In the genomic region with DNA sequence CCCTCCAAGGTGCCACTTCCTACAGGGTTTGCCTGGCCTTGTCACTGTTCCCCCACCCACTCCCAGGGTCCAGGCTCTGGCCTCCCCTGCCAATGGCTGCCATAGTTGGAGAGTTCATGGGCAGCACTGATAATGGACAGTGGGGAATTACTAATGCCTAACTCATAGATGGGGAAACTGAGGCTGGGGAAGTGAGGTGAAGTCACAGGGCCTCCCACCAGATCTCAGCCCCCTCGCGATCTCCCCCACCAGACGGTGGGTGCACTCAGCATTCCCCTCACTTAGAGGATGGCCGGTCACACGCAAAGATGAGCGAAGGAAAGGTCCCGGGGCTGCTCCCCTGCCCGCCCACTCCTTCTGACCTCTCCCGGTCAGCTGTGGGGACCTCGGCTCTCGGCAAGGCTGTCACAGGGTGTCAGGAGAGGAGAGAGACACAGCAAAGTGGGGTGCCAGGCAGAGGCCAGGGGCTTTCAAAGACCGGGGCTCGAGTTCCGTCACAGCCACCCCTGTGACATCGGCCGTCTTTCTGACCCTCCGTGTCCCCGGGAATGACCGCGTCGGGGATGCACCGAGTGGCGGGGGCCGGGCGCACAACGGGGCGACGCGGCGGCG, we compare ENCODE assay signal across 9 cellular contexts.
DNase-seq lines count a peak whose midpoint lies in the region; ATAC-seq, FAIRE-seq and TF ChIP-seq lines count a peak whose summit lies in the region.
"Had no signal": no experiment of that assay in that cellular context is flagged by ENCODE, and none has a peak within 500 bp of the region (broad histone marks: within the 10 kb centered on the region; RNA-seq: fewer than 3 reads in every experiment).

No MANE protein-coding gene starts in this region.

- no peak for DNase-seq in CD4-positive, alpha-beta T cell
- DNase-seq in PC-3 (no peak), endodermal cell (peak; percentile 49), pancreas (peak in 1 of 6 donors; percentile 71), RPMI8226 (no peak), GM03348 (ENCODE audit: low spot score) (no peak)
- DNase-seq in stimulated activated CD4-positive, alpha-beta T cell treated with anti-CD3 and anti-CD28 coated beads, Interleukin-2, amount 100 ng/mL, for 48 hours, result no peak
- DNase-seq in stimulated activated CD4-positive, alpha-beta T cell treated with anti-CD3 and anti-CD28 coated beads, Interleukin-4, amount 100 ng/mL, for 4 hours, result no peak

- POLR2A ChIA-PET in CD4-positive, alpha-beta T cell (lab: Charles Lee), result no interaction called here
- POLR2A ChIA-PET in PC-3 (lab: Charles Lee; ENCODE audit: unreplicated experiment), result no interaction called here

- no peak for TF ChIP-seq CTCF in CD4-positive, alpha-beta T cell (IDR thresholded peaks at IDR 0.05)
- TF ChIP-seq CTCF in PC-3 (conservative IDR thresholded peaks at IDR 0.05; ENCODE audit: low read depth, low read length) (no peak), endodermal cell (conservative IDR thresholded peaks at IDR 0.05) (no peak), pancreas (IDR thresholded peaks at IDR 0.05) (no peak)

- H3K79me2 ChIP-seq in PC-3 (ENCODE audit: low read length), result no peaks in the 10 kb centered on the region

- 28 to 30% methylated on average over 2 to 31 of the region's 31 CpGs for WGBS in endodermal cell (ENCODE audit: insufficient coverage in 1 of 2, insufficient read length in 1 of 2), 2 experiments
- WGBS in pancreas, 2 donors, result 25 to 27% methylated on average over 31 of the region's 31 CpGs

- H3K9me3 Mint-ChIP-seq in CD4-positive, alpha-beta T cell, result no peaks in the 10 kb centered on the region
- no peaks in the 10 kb centered on the region for H3K9me3 Mint-ChIP-seq in endodermal cell

- no peak for ATAC-seq in CD4-positive, alpha-beta T cell (ENCODE audit: poor library complexity)
- ATAC-seq in PC-3, result no peak
- no peak for ATAC-seq in pancreas

- peaks cover 51% of the 10 kb centered on the region for H3K27me3 Mint-ChIP-seq in CD4-positive, alpha-beta T cell
- H3K27me3 Mint-ChIP-seq in endodermal cell (ENCODE audit: insufficient read depth), result peaks cover 45% of the 10 kb centered on the region

- H3K4me1 ChIP-seq in PC-3 (ENCODE audit: insufficient read depth, low read length), result peaks cover 5% of the 10 kb centered on the region; the same call in 1 of the 2 replicates
- H3K4me1 ChIP-seq in endodermal cell (ENCODE audit: control insufficient read depth, insufficient read depth, low read length), result peaks cover 6% of the 10 kb centered on the region
- H3K4me1 ChIP-seq in pancreas, result peaks cover 0 to 2% (median 0%) of the 10 kb centered on the region in 3 donors

- H3K4me3 Mint-ChIP-seq in CD4-positive, alpha-beta T cell, result peak overlapping the region; percentile 82
- H3K4me3 Mint-ChIP-seq in endodermal cell, result peak overlapping the region; percentile 64

- peak overlapping the region; percentile 51; the same call in 1 of the 2 replicates for H3K4me2 ChIP-seq in PC-3 (ENCODE audit: low read length)

- no TSS peak for BruUV-seq in PC-3 (replicated peaks; lab: Mats Ljungman, UMichigan)

- no peaks in the 10 kb centered on the region for H4K20me1 ChIP-seq in PC-3 (ENCODE audit: low read length)

- H3K27me3 ChIP-seq in CD4-positive, alpha-beta T cell (ENCODE audit: control insufficient read depth, insufficient read depth, low read length), result peaks cover 47% of the 10 kb centered on the region
- peaks cover 17% of the 10 kb centered on the region for H3K27me3 ChIP-seq in PC-3 (ENCODE audit: low read length)
- peaks cover 27% of the 10 kb centered on the region for H3K27me3 ChIP-seq in endodermal cell (ENCODE audit: control insufficient read depth, insufficient read depth, low read length, poor library complexity, severe bottlenecking)
- no peaks in the 10 kb centered on the region for H3K27me3 ChIP-seq in pancreas

- CTCF ChIA-PET in CD4-positive, alpha-beta T cell (lab: Charles Lee), result no interaction called here
- CTCF ChIA-PET in PC-3 (lab: Charles Lee), result no interaction called here

- H3K4me1 Mint-ChIP-seq in CD4-positive, alpha-beta T cell (ENCODE audit: low read depth), result peaks cover 11% of the 10 kb centered on the region
- H3K4me1 Mint-ChIP-seq in endodermal cell, result peaks cover 23% of the 10 kb centered on the region

- intact Hi-C loops in CD4-positive, alpha-beta T cell (cut with DNase I, micrococcal nuclease), result no loop called here
- intact Hi-C loops in PC-3 (cut with micrococcal nuclease) (no loop called here), pancreas (cut with DNase I) (loop anchor here in 1 of 3 donors (5.0 kb wide), 1 partner anchor 104 kb away; no protein-coding TSS in a partner anchor)

- H2AFZ ChIP-seq in PC-3 (ENCODE audit: low read length), result 0 out of 2 replicates have a peak overlapping the region, but pooled peaks have one; percentile 48

- no peak for FAIRE-seq in pancreas (lab: Jason Lieb, UNC)

- H3K36me3 ChIP-seq in PC-3 (ENCODE audit: low read depth, low read length) (no peaks in the 10 kb centered on the region), endodermal cell (ENCODE audit: control insufficient read depth, insufficient read depth, low read length) (no peaks in the 10 kb centered on the region), pancreas (no peaks in the 10 kb centered on the region)

- H3K9ac ChIP-seq in PC-3 (ENCODE audit: low read length) (no peak overlapping the region), endodermal cell (ENCODE audit: extremely low read depth, low read length, poor library complexity, severe bottlenecking) (no peak overlapping the region)

- H3K27ac Mint-ChIP-seq in CD4-positive, alpha-beta T cell, result no peak overlapping the region
- H3K27ac Mint-ChIP-seq in endodermal cell, result no peak overlapping the region

- H3K4me3 ChIP-seq in PC-3 (ENCODE audit: low read length) (no peak overlapping the region), endodermal cell (ENCODE audit: low read length) (no peak overlapping the region), pancreas (peak overlapping the region in 3 of 4 donors; percentile 53 to 75 (median 70))

- no peak overlapping the region for H3K27ac ChIP-seq in CD4-positive, alpha-beta T cell (ENCODE audit: low read depth, low read length)
- H3K27ac ChIP-seq in PC-3 (ENCODE audit: low read length) (no peak overlapping the region), endodermal cell (ENCODE audit: low read depth, low read length) (no peak overlapping the region), pancreas (no peak overlapping the region)
- H3K27ac ChIP-seq: HL-60 had no signal

- H3K9me2 ChIP-seq in PC-3 (replicated peaks; ENCODE audit: low read length), result no peaks in the 10 kb centered on the region

- no peaks in the 10 kb centered on the region for H3K36me3 Mint-ChIP-seq in CD4-positive, alpha-beta T cell (ENCODE audit: low read depth)
- no peaks in the 10 kb centered on the region for H3K36me3 Mint-ChIP-seq in endodermal cell (ENCODE audit: low read depth)

- H3F3A ChIP-seq in PC-3 (ENCODE audit: low read length, unreplicated experiment), result no peaks in the 10 kb centered on the region

- no peaks in the 10 kb centered on the region for H3K9me3 ChIP-seq in CD4-positive, alpha-beta T cell (ENCODE audit: control insufficient read depth, low read length)
- H3K9me3 ChIP-seq in PC-3 (ENCODE audit: low read length), result no peaks in the 10 kb centered on the region
- H3K9me3 ChIP-seq in endodermal cell (ENCODE audit: control insufficient read depth, low read length), result no peaks in the 10 kb centered on the region
- no peaks in the 10 kb centered on the region for H3K9me3 ChIP-seq in pancreas

Comparison
In these comparisons a context has a peak if more than half of its experiments do, and no peak if none do; other contexts are left out.
1. H3K4me3 ChIP-seq: peak in pancreas (3 of 4); none in PC-3 (single experiment) and endodermal cell (single experiment).